In the genomic region with DNA sequence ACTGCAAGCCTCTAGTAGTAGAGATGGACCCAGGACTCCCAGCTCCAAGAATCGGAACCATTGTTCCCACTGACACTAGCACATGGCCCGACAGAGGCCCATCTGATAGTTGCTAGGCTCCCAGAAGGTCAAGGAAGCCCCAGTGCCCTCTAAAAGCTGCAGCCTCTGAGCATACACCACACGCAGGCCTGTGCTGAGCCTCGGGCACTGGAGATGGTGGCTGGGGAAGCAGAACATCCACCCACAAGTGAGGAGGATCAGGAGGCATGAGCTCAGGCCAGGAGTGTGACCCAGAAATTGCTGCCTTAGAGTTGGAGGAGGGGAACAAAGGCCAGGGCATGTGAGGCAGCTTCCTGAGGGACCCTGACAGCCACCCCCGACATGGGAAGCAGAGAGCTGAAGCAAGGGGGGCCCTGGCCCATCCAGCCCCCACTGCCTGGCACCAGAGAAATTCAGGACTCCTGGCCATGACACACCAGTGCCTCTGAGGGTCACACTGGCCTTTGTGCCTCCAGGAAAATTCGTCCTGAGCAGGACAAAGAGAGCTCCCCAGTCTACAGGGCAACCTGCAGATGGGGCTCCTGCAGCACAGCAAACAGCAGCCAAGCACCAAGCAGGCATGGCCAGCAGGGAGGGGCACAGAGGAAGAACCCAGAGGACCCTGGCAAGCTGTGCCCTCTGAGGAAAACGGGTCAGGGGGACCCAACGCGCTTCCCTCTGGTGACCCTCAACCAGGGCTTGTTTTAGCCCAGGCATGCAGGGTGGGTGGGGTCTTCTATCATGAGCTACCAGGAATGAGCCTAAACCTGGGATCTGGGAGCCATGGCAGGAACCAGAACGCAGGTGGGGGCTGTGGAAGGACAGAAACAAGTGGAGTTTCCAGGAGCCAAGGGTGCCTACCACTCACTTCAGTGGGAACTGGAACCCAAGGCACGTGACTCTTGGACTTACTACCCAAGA, we compare ENCODE assay signal across 1 cellular context.
TF ChIP-seq lines count a peak whose summit lies in the region.

No MANE protein-coding gene starts in this region.

TF ChIP-seq in H1, 55 proteins besides CTCF, POLR2A, EP300 and RAD21:
- no peak for TF ChIP-seq RXRA (IDR thresholded peaks at IDR 0.05; ENCODE audit: insufficient read depth, low read depth, low read length)
- TF ChIP-seq TAF1 (IDR thresholded peaks at IDR 0.05; ENCODE audit: low read depth, low read length), result no peak
- TF ChIP-seq RBBP5 (IDR thresholded peaks at IDR 0.05; ENCODE audit: borderline replicate concordance, low read depth, low read length), result no peak
- TF ChIP-seq YY1 (IDR thresholded peaks at IDR 0.05; ENCODE audit: low read depth, low read length), result no peak
- TF ChIP-seq SRF (IDR thresholded peaks at IDR 0.05; ENCODE audit: low read depth, low read length), result no peak
- TF ChIP-seq, protein P1, sequence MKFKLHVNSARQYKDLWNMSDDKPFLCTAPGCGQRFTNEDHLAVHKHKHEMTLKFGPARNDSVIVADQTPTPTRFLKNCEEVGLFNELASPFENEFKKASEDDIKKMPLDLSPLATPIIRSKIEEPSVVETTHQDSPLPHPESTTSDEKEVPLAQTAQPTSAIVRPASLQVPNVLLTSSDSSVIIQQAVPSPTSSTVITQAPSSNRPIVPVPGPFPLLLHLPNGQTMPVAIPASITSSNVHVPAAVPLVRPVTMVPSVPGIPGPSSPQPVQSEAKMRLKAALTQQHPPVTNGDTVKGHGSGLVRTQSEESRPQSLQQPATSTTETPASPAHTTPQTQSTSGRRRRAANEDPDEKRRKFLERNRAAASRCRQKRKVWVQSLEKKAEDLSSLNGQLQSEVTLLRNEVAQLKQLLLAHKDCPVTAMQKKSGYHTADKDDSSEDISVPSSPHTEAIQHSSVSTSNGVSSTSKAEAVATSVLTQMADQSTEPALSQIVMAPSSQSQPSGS (IDR thresholded peaks at IDR 0.05; ENCODE audit: low read length), result no peak
- no peak for TF ChIP-seq EGR1 (IDR thresholded peaks at IDR 0.05; ENCODE audit: borderline replicate concordance, low read depth, low read length)
- TF ChIP-seq, protein P2, sequence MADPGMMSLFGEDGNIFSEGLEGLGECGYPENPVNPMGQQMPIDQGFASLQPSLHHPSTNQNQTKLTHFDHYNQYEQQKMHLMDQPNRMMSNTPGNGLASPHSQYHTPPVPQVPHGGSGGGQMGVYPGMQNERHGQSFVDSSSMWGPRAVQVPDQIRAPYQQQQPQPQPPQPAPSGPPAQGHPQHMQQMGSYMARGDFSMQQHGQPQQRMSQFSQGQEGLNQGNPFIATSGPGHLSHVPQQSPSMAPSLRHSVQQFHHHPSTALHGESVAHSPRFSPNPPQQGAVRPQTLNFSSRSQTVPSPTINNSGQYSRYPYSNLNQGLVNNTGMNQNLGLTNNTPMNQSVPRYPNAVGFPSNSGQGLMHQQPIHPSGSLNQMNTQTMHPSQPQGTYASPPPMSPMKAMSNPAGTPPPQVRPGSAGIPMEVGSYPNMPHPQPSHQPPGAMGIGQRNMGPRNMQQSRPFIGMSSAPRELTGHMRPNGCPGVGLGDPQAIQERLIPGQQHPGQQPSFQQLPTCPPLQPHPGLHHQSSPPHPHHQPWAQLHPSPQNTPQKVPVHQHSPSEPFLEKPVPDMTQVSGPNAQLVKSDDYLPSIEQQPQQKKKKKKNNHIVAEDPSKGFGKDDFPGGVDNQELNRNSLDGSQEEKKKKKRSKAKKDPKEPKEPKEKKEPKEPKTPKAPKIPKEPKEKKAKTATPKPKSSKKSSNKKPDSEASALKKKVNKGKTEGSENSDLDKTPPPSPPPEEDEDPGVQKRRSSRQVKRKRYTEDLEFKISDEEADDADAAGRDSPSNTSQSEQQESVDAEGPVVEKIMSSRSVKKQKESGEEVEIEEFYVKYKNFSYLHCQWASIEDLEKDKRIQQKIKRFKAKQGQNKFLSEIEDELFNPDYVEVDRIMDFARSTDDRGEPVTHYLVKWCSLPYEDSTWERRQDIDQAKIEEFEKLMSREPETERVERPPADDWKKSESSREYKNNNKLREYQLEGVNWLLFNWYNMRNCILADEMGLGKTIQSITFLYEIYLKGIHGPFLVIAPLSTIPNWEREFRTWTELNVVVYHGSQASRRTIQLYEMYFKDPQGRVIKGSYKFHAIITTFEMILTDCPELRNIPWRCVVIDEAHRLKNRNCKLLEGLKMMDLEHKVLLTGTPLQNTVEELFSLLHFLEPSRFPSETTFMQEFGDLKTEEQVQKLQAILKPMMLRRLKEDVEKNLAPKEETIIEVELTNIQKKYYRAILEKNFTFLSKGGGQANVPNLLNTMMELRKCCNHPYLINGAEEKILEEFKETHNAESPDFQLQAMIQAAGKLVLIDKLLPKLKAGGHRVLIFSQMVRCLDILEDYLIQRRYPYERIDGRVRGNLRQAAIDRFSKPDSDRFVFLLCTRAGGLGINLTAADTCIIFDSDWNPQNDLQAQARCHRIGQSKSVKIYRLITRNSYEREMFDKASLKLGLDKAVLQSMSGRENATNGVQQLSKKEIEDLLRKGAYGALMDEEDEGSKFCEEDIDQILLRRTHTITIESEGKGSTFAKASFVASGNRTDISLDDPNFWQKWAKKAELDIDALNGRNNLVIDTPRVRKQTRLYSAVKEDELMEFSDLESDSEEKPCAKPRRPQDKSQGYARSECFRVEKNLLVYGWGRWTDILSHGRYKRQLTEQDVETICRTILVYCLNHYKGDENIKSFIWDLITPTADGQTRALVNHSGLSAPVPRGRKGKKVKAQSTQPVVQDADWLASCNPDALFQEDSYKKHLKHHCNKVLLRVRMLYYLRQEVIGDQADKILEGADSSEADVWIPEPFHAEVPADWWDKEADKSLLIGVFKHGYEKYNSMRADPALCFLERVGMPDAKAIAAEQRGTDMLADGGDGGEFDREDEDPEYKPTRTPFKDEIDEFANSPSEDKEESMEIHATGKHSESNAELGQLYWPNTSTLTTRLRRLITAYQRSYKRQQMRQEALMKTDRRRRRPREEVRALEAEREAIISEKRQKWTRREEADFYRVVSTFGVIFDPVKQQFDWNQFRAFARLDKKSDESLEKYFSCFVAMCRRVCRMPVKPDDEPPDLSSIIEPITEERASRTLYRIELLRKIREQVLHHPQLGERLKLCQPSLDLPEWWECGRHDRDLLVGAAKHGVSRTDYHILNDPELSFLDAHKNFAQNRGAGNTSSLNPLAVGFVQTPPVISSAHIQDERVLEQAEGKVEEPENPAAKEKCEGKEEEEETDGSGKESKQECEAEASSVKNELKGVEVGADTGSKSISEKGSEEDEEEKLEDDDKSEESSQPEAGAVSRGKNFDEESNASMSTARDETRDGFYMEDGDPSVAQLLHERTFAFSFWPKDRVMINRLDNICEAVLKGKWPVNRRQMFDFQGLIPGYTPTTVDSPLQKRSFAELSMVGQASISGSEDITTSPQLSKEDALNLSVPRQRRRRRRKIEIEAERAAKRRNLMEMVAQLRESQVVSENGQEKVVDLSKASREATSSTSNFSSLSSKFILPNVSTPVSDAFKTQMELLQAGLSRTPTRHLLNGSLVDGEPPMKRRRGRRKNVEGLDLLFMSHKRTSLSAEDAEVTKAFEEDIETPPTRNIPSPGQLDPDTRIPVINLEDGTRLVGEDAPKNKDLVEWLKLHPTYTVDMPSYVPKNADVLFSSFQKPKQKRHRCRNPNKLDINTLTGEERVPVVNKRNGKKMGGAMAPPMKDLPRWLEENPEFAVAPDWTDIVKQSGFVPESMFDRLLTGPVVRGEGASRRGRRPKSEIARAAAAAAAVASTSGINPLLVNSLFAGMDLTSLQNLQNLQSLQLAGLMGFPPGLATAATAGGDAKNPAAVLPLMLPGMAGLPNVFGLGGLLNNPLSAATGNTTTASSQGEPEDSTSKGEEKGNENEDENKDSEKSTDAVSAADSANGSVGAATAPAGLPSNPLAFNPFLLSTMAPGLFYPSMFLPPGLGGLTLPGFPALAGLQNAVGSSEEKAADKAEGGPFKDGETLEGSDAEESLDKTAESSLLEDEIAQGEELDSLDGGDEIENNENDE (IDR thresholded peaks at IDR 0.05; ENCODE audit: insufficient replicate concordance, low read length), result no peak
- no peak for TF ChIP-seq HDAC2 (IDR thresholded peaks at IDR 0.05; ENCODE audit: borderline replicate concordance in 1 of 2, low read depth in 2 of 2, low read length in 2 of 2)
- no peak for TF ChIP-seq KDM5A (IDR thresholded peaks at IDR 0.05; ENCODE audit: low read length)
